In genomic region chr13:29529755-29530154, GRCh38 we compare ENCODE assay signal across 22 cellular contexts.
A peak's percentile ranks its signal among the peaks of the same experiment; 100 is the strongest.
DNase-seq lines count a peak whose midpoint lies in the region; ATAC-seq and TF ChIP-seq lines count a peak whose summit lies in the region.
"Had no signal": no experiment of that assay in that cellular context is flagged by ENCODE, and none has a peak within 500 bp of the region (broad histone marks: within the 10 kb centered on the region; RNA-seq: fewer than 3 reads in every experiment).

No MANE protein-coding gene starts in this region.

- H3K4me3 ChIP-seq in CD8-positive, alpha-beta T cell (ENCODE audit: low read depth, low read length) = no peak overlapping the region
- no peak overlapping the region for H3K4me3 ChIP-seq in endodermal cell (ENCODE audit: low read length)
- H3K4me3 ChIP-seq in tibial nerve = no peak overlapping the region
- H3K4me3 ChIP-seq: BLaER1 treated with 17β-estradiol and CSF1 and Interleukin-3, amounts not matched to agents 10 nM and 100 nM; K562 had no signal

- peak; percentile 75 for ATAC-seq in CD8-positive, alpha-beta T cell
- ATAC-seq in natural killer cell treated with Interleukin-12 subunit alpha and Interleukin-12 subunit beta and Interleukin-15 and Interleukin-18, amount 100 ng/mL, for 72 hours = peak; percentile 77 to 78
- ATAC-seq: K562 had no signal

- H3K36me3 Mint-ChIP-seq in CD8-positive, alpha-beta T cell = peaks cover 76% of the 10 kb centered on the region
- H3K36me3 Mint-ChIP-seq in HFFc6 (ENCODE audit: low read depth) (peaks cover 56% of the 10 kb centered on the region), endodermal cell (ENCODE audit: low read depth) (peaks cover 34% of the 10 kb centered on the region)
- H3K36me3 Mint-ChIP-seq in natural killer cell treated with Interleukin-12 subunit alpha and Interleukin-12 subunit beta and Interleukin-15 and Interleukin-18, amount 100 ng/mL, for 72 hours = peaks cover 15% of the 10 kb centered on the region

- WGBS in endodermal cell (ENCODE audit: insufficient coverage in 1 of 2, insufficient read length in 1 of 2), 2 experiments = 96 to 100% methylated on average over 2 to 5 of the region's 5 CpGs
- WGBS in tibial nerve, 2 donors = 92% methylated on average over 5 of the region's 5 CpGs

- H3K9ac ChIP-seq in endodermal cell (ENCODE audit: extremely low read depth, low read length, poor library complexity, severe bottlenecking) = no peak overlapping the region
- H3K9ac ChIP-seq: BLaER1 treated with 17β-estradiol and CSF1 and Interleukin-3, amounts not matched to agents 10 nM and 100 nM had no signal

- H3K4me1 Mint-ChIP-seq in CD8-positive, alpha-beta T cell (ENCODE audit: low read depth) = peaks cover 8% of the 10 kb centered on the region
- H3K4me1 Mint-ChIP-seq in HFFc6 (ENCODE audit: low read depth) (peaks cover 34% of the 10 kb centered on the region), endodermal cell (peaks cover 8% of the 10 kb centered on the region)
- peaks cover 11 to 30% of the 10 kb centered on the region in 2 donors for H3K4me1 Mint-ChIP-seq in natural killer cell treated with Interleukin-12 subunit alpha and Interleukin-12 subunit beta and Interleukin-15 and Interleukin-18, amount 100 ng/mL, for 72 hours (ENCODE audit: low read depth in 2 of 2)

- POLR2A ChIA-PET in CD8-positive, alpha-beta T cell (lab: Charles Lee) = no interaction called here

- intact Hi-C loops in CD8-positive, alpha-beta T cell (cut with DNase I, micrococcal nuclease) = no loop called here

- TF ChIP-seq CTCF in CD8-positive, alpha-beta T cell (IDR thresholded peaks at IDR 0.05) = no peak
- TF ChIP-seq CTCF in HFFc6 (IDR thresholded peaks at IDR 0.05) (no peak), endodermal cell (conservative IDR thresholded peaks at IDR 0.05) (no peak), tibial nerve (IDR thresholded peaks at IDR 0.05) (no peak)

- TF ChIP-seq EP300 in tibial nerve (IDR thresholded peaks at IDR 0.05) = no peak

- H3K9me3 ChIP-seq in CD8-positive, alpha-beta T cell (ENCODE audit: low read length) = no peaks in the 10 kb centered on the region
- H3K9me3 ChIP-seq in endodermal cell (ENCODE audit: control insufficient read depth, low read length) (no peaks in the 10 kb centered on the region), tibial nerve (no peaks in the 10 kb centered on the region)

- H3K9me3 Mint-ChIP-seq in CD8-positive, alpha-beta T cell = no peaks in the 10 kb centered on the region
- H3K9me3 Mint-ChIP-seq in HFFc6 = no peaks in the 10 kb centered on the region
- H3K9me3 Mint-ChIP-seq in endodermal cell = no peaks in the 10 kb centered on the region
- H3K9me3 Mint-ChIP-seq in natural killer cell treated with Interleukin-12 subunit alpha and Interleukin-12 subunit beta and Interleukin-15 and Interleukin-18, amount 100 ng/mL, for 72 hours = no peaks in the 10 kb centered on the region
- H3K9me3 Mint-ChIP-seq: CD4-positive, alpha-beta memory T cell had no signal

- no peaks in the 10 kb centered on the region for H3K27me3 Mint-ChIP-seq in CD8-positive, alpha-beta T cell (ENCODE audit: low read depth)
- H3K27me3 Mint-ChIP-seq in HFFc6 (ENCODE audit: insufficient read depth) = peaks cover 3% of the 10 kb centered on the region; the same call in 1 of the 2 replicates
- no peaks in the 10 kb centered on the region for H3K27me3 Mint-ChIP-seq in endodermal cell (ENCODE audit: insufficient read depth)
- no peaks in the 10 kb centered on the region for H3K27me3 Mint-ChIP-seq in natural killer cell treated with Interleukin-12 subunit alpha and Interleukin-12 subunit beta and Interleukin-15 and Interleukin-18, amount 100 ng/mL, for 72 hours
- H3K27me3 Mint-ChIP-seq: CD4-positive, alpha-beta memory T cell had no signal

- H3K27me3 ChIP-seq in CD8-positive, alpha-beta T cell (ENCODE audit: insufficient read depth, low read length) = no peaks in the 10 kb centered on the region
- no peaks in the 10 kb centered on the region for H3K27me3 ChIP-seq in endodermal cell (ENCODE audit: control insufficient read depth, insufficient read depth, low read length, poor library complexity, severe bottlenecking)
- no peaks in the 10 kb centered on the region for H3K27me3 ChIP-seq in tibial nerve
- H3K27me3 ChIP-seq: BLaER1 treated with 17β-estradiol and CSF1 and Interleukin-3, amounts not matched to agents 10 nM and 100 nM had no signal

- H3K4me1 ChIP-seq in CD8-positive, alpha-beta T cell (ENCODE audit: insufficient read depth, low read length) = no peaks in the 10 kb centered on the region
- H3K4me1 ChIP-seq in endodermal cell (ENCODE audit: control insufficient read depth, insufficient read depth, low read length) (no peaks in the 10 kb centered on the region), tibial nerve (peaks cover 0 to 1% (median 0%) of the 10 kb centered on the region in 4 donors)

- H3K36me3 ChIP-seq in CD8-positive, alpha-beta T cell (ENCODE audit: insufficient read depth, low read length) = peaks cover 5% of the 10 kb centered on the region
- H3K36me3 ChIP-seq in endodermal cell (ENCODE audit: control insufficient read depth, insufficient read depth, low read length) = peaks cover 36% of the 10 kb centered on the region
- peaks cover 0 to 59% (median 0%) of the 10 kb centered on the region in 3 donors for H3K36me3 ChIP-seq in tibial nerve

- H3K27ac ChIP-seq in CD8-positive, alpha-beta T cell (ENCODE audit: low read depth, low read length) = peak overlapping the region; percentile 13
- H3K27ac ChIP-seq in endodermal cell (ENCODE audit: low read depth, low read length) = no peak overlapping the region
- no peak overlapping the region for H3K27ac ChIP-seq in tibial nerve
- H3K27ac ChIP-seq: BLaER1 treated with 17β-estradiol and CSF1 and Interleukin-3, amounts not matched to agents 10 nM and 100 nM; RWPE1 had no signal

- H3K27ac Mint-ChIP-seq in CD8-positive, alpha-beta T cell = peak overlapping the region; percentile 30
- peak overlapping the region; percentile 58 for H3K27ac Mint-ChIP-seq in HFFc6
- peak overlapping the region; percentile 24 for H3K27ac Mint-ChIP-seq in endodermal cell
- H3K27ac Mint-ChIP-seq in natural killer cell treated with Interleukin-12 subunit alpha and Interleukin-12 subunit beta and Interleukin-15 and Interleukin-18, amount 100 ng/mL, for 72 hours = peak overlapping the region; percentile 53 to 62

- no peak overlapping the region for H3K4me3 Mint-ChIP-seq in CD8-positive, alpha-beta T cell
- H3K4me3 Mint-ChIP-seq in HFFc6 = no peak overlapping the region
- no peak overlapping the region for H3K4me3 Mint-ChIP-seq in endodermal cell
- peak overlapping the region; percentile 34 for H3K4me3 Mint-ChIP-seq in natural killer cell treated with Interleukin-12 subunit alpha and Interleukin-12 subunit beta and Interleukin-15 and Interleukin-18, amount 100 ng/mL, for 72 hours
- H3K4me3 Mint-ChIP-seq: CD4-positive, alpha-beta memory T cell had no signal

- DNase-seq in CD8-positive, alpha-beta T cell = no peak
- DNase-seq in HFFc6 (no peak), endodermal cell (no peak), NCI-H446 (lab: John Stamatoyannopoulos, UW) (no peak), HT-29 (ENCODE audit: low spot score) (no peak), tibial nerve (ENCODE audit: low spot score in 2 of 2) (no peak), NCI-H2227 treated with DMSO at 0.1 percent for 48 hours (lab: John Stamatoyannopoulos, UW) (no peak)
- DNase-seq in natural killer cell treated with Interleukin-12 subunit alpha and Interleukin-12 subunit beta and Interleukin-15 and Interleukin-18, amount 100 ng/mL, for 72 hours (ENCODE audit: low spot score) = no peak
- DNase-seq: CD4-positive, alpha-beta memory T cell; DMS79 treated with DMSO at 0.1 percent for 48 hours; GF-D8; Kasumi-1; NCI-H1092 treated with DMSO at 0.1 percent for 48 hours; NCI-H1436; NCI-H187; NCI-H2171 treated with DMSO at 0.1 percent for 48 hours; NCI-H524 treated with DMSO at 0.1 percent for 48 hours; NCI-H774; SHP77 had no signal

- CTCF ChIA-PET in CD8-positive, alpha-beta T cell (lab: Charles Lee) = interaction anchor here (1.4 kb wide), 1 partner anchor 11 kb away, joined by 3 read pairs; no protein-coding TSS in a partner anchor

- no peak for TF ChIP-seq POLR2A in tibial nerve (IDR thresholded peaks at IDR 0.05)
